In genomic region chr7:71835056-71835455, GRCh38 we compare ENCODE assay signal across 31 cellular contexts.
"Had no signal": no experiment of that assay in that cellular context is flagged by ENCODE, and none has a peak within 500 bp of the region (broad histone marks: within the 10 kb centered on the region; RNA-seq: fewer than 3 reads in every experiment).

No MANE protein-coding gene starts in this region.

- H3K9me3 Mint-ChIP-seq: dendritic cell treated with granulocyte-macrophage colony-stimulating factor and Interleukin-4, amounts not matched to agents 40 ng/mL and 50 ng/mL, for 4 days; endodermal cell; mesothelial cell of epicardium; neural crest cell had no signal

- H3K4me1 Mint-ChIP-seq: endodermal cell; mesothelial cell of epicardium; naive B cell; neural crest cell; stimulated activated memory B cell treated with anti-CD40 and anti-IgM and Interleukin-4, amounts not matched to agents 10 μg/mL and 1 μg/mL and 100 μg/mL, for 72 hours had no signal

- H3K27ac Mint-ChIP-seq: dendritic cell treated with granulocyte-macrophage colony-stimulating factor and Interleukin-4, amounts not matched to agents 40 ng/mL and 50 ng/mL, for 4 days; endodermal cell; mesothelial cell of epicardium; naive B cell; natural killer cell treated with Interleukin-12 subunit alpha and Interleukin-12 subunit beta and Interleukin-15 and Interleukin-18, amount 100 ng/mL, for 72 hours; stimulated activated memory B cell treated with anti-CD40 and anti-IgM and Interleukin-4, amounts not matched to agents 10 μg/mL and 1 μg/mL and 100 μg/mL, for 72 hours had no signal

- H3K36me3 Mint-ChIP-seq: mesothelial cell of epicardium; naive B cell; natural killer cell treated with Interleukin-12 subunit alpha and Interleukin-12 subunit beta and Interleukin-15 and Interleukin-18, amount 100 ng/mL, for 72 hours; stimulated activated memory B cell treated with anti-CD40 and anti-IgM and Interleukin-4, amounts not matched to agents 10 μg/mL and 1 μg/mL and 100 μg/mL, for 72 hours had no signal

- H3K27me3 ChIP-seq: colonic mucosa, gastrocnemius medialis, left lung, sigmoid colon, spleen, tibial nerve, upper lobe of left lung had no signal

- H3K27me3 Mint-ChIP-seq: dendritic cell treated with granulocyte-macrophage colony-stimulating factor and Interleukin-4, amounts not matched to agents 40 ng/mL and 50 ng/mL, for 4 days; naive B cell; natural killer cell treated with Interleukin-12 subunit alpha and Interleukin-12 subunit beta and Interleukin-15 and Interleukin-18, amount 100 ng/mL, for 72 hours; stimulated activated memory B cell treated with anti-CD40 and anti-IgM and Interleukin-4, amounts not matched to agents 10 μg/mL and 1 μg/mL and 100 μg/mL, for 72 hours had no signal

- H3K36me3 ChIP-seq: colonic mucosa, gastrocnemius medialis, left lung, sigmoid colon, spleen, thoracic aorta, tibial nerve, upper lobe of left lung had no signal

- DNase-seq: colonic mucosa; effector CD8-positive, alpha-beta T cell; endodermal cell; foreskin fibroblast; gastrocnemius medialis; head of caudate nucleus; kidney; left cardiac atrium; left lung; mesenchymal stem cell; mucosa of descending colon; naive B cell; nucleus accumbens; posterior cingulate gyrus; psoas muscle; right cardiac atrium; sigmoid colon; spleen; stimulated activated CD4-positive, alpha-beta T cell treated with anti-CD3 and anti-CD28 coated beads, Interleukin-4, amount 100 ng/mL, for 4 hours; stimulated activated naive CD8-positive, alpha-beta T cell treated with anti-CD3 and anti-CD28 coated beads, Interleukin-15, Interleukin-2, amounts not matched to agents 100 U/mL and 50 U/mL, for 24 hours; upper lobe of left lung had no signal

- ATAC-seq: esophagus mucosa; gastrocnemius medialis; left cardiac atrium; left lung; mucosa of descending colon; natural killer cell treated with Interleukin-12 subunit alpha and Interleukin-12 subunit beta and Interleukin-15 and Interleukin-18, amount 100 ng/mL, for 72 hours; psoas muscle; right cardiac atrium; stimulated activated memory B cell treated with anti-CD40 and anti-IgM and Interleukin-4, amounts not matched to agents 10 μg/mL and 1 μg/mL and 100 μg/mL, for 72 hours; stimulated activated naive CD8-positive, alpha-beta T cell treated with anti-CD3 and anti-CD28 coated beads, Interleukin-15, Interleukin-2, amounts not matched to agents 100 U/mL and 50 U/mL, for 24 hours had no signal

- H3K4me1 ChIP-seq: colonic mucosa, gastrocnemius medialis, left lung, psoas muscle, sigmoid colon, spleen, tibial nerve, upper lobe of left lung had no signal

- H3K4me3 Mint-ChIP-seq: dendritic cell treated with granulocyte-macrophage colony-stimulating factor and Interleukin-4, amounts not matched to agents 40 ng/mL and 50 ng/mL, for 4 days; endodermal cell; mesothelial cell of epicardium; naive B cell; natural killer cell treated with Interleukin-12 subunit alpha and Interleukin-12 subunit beta and Interleukin-15 and Interleukin-18, amount 100 ng/mL, for 72 hours; neural crest cell; stimulated activated memory B cell treated with anti-CD40 and anti-IgM and Interleukin-4, amounts not matched to agents 10 μg/mL and 1 μg/mL and 100 μg/mL, for 72 hours had no signal

- H3K4me3 ChIP-seq: colonic mucosa, gastrocnemius medialis, left lung, mucosa of descending colon, psoas muscle, sigmoid colon, skin epidermis, spleen, thoracic aorta, tibial nerve, upper lobe of left lung had no signal

- H3K27ac ChIP-seq: colonic mucosa, epithelial cell of prostate, gastrocnemius medialis, left lung, psoas muscle, sigmoid colon, skin epidermis, spleen, thoracic aorta, tibial nerve, upper lobe of left lung had no signal

- H3K9me3 ChIP-seq: colonic mucosa, gastrocnemius medialis, left lung, psoas muscle, sigmoid colon, spleen, thoracic aorta, tibial nerve, upper lobe of left lung had no signal
